ENCODE assay signal across 21 cellular contexts in the genomic region with DNA sequence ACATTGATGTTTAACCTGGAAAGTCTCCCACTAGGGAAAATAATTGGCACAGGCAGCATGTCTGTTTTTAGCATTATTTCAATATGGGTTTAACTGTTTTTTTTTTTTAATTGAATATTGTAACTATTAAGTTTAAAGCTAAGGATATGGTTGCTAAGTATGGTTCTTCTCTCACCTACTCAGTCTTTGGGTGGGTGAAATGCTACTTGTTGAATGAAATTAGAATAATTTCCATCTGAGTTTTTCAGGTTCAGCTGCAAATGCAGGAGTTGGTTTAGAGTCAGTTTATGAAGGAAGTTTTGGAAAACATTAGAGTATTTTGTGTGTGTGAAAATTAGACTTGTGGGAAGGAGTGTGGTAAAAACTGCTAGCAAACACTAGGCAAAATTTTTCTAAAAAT.
DNase-seq lines count a peak whose midpoint lies in the region; TF ChIP-seq lines count a peak whose summit lies in the region.
"Had no signal": no experiment of that assay in that cellular context is flagged by ENCODE, and none has a peak within 500 bp of the region (broad histone marks: within the 10 kb centered on the region; RNA-seq: fewer than 3 reads in every experiment).

No MANE protein-coding gene starts in this region.

- peaks cover 12% of the 10 kb centered on the region for H3K36me3 ChIP-seq in KOPT-K1 (ENCODE audit: insufficient read depth, low read length)

- peaks cover 90% of the 10 kb centered on the region for H3K4me1 Mint-ChIP-seq in activated naive CD4-positive, alpha-beta T cell treated with anti-CD3 and anti-CD28 coated beads, Interleukin-2, amount 10 ng/mL, durations not matched to agents 7 days and 5 days
- H3K4me1 Mint-ChIP-seq in activated T-helper 1 cell treated with anti-CD3 and anti-CD28 coated beads, Interleukin-12 subunit alpha, Interleukin-12 subunit beta, Interleukin-2, Interleukin-4 antibody, amounts not matched to agents 30 ng/mL and 10 ng/mL and 1 ng/mL, durations not matched to agents 14 hours and 24 hours and 36 hours (ENCODE audit: low read depth), result peaks cover 78% of the 10 kb centered on the region
- no peaks in the 10 kb centered on the region for H3K4me1 Mint-ChIP-seq in MCF 10A (ENCODE audit: insufficient read depth, unreplicated experiment)

- CTCF ChIA-PET in activated naive CD4-positive, alpha-beta T cell treated with anti-CD3 and anti-CD28 coated beads, Interleukin-2, amount 10 ng/mL, durations not matched to agents 7 days and 5 days (lab: Charles Lee), result interaction anchor here (0.6 kb wide), 1 partner anchor 34 kb away, joined by 3 read pairs; no protein-coding TSS in a partner anchor
- CTCF ChIA-PET in MCF 10A (lab: Yijun Ruan, JAX), result interaction anchor here (0.7 kb wide), 2 partner anchors 78 to 1156 kb away, joined by 4 to 5 read pairs; no protein-coding TSS in a partner anchor

- no peaks in the 10 kb centered on the region for H3K27me3 Mint-ChIP-seq in activated naive CD4-positive, alpha-beta T cell treated with anti-CD3 and anti-CD28 coated beads, Interleukin-2, amount 10 ng/mL, durations not matched to agents 7 days and 5 days
- H3K27me3 Mint-ChIP-seq in activated T-helper 1 cell treated with anti-CD3 and anti-CD28 coated beads, Interleukin-12 subunit alpha, Interleukin-12 subunit beta, Interleukin-2, Interleukin-4 antibody, amounts not matched to agents 30 ng/mL and 10 ng/mL and 1 ng/mL, durations not matched to agents 14 hours and 24 hours and 36 hours (ENCODE audit: insufficient read depth), result no peaks in the 10 kb centered on the region
- no peaks in the 10 kb centered on the region for H3K27me3 Mint-ChIP-seq in MCF 10A (ENCODE audit: insufficient read depth, unreplicated experiment)

- H3K9me3 ChIP-seq in KOPT-K1 (ENCODE audit: insufficient read depth, low read length, poor library complexity, severe bottlenecking), result no peaks in the 10 kb centered on the region
- H3K9me3 ChIP-seq: A549 had no signal

- no peak overlapping the region for H3K4me3 Mint-ChIP-seq in activated naive CD4-positive, alpha-beta T cell treated with anti-CD3 and anti-CD28 coated beads, Interleukin-2, amount 10 ng/mL, durations not matched to agents 7 days and 5 days
- no peak overlapping the region for H3K4me3 Mint-ChIP-seq in activated T-helper 1 cell treated with anti-CD3 and anti-CD28 coated beads, Interleukin-12 subunit alpha, Interleukin-12 subunit beta, Interleukin-2, Interleukin-4 antibody, amounts not matched to agents 30 ng/mL and 10 ng/mL and 1 ng/mL, durations not matched to agents 14 hours and 24 hours and 36 hours
- no peak overlapping the region for H3K4me3 Mint-ChIP-seq in MCF 10A (ENCODE audit: unreplicated experiment)
- H3K4me3 Mint-ChIP-seq: H9 had no signal

- TF ChIP-seq CTCF in MCF 10A (IDR thresholded peaks at IDR 0.05; ENCODE audit: unreplicated experiment), result no peak

- peak overlapping the region; percentile 37 for H3K27ac ChIP-seq in KOPT-K1 (ENCODE audit: low read depth, low read length, poor library complexity, severe bottlenecking)
- H3K27ac ChIP-seq: A549, BLaER1, PC-9, RWPE1 had no signal

- peaks cover 10% of the 10 kb centered on the region for H3K9me3 Mint-ChIP-seq in activated naive CD4-positive, alpha-beta T cell treated with anti-CD3 and anti-CD28 coated beads, Interleukin-2, amount 10 ng/mL, durations not matched to agents 7 days and 5 days
- peaks cover 12% of the 10 kb centered on the region for H3K9me3 Mint-ChIP-seq in activated T-helper 1 cell treated with anti-CD3 and anti-CD28 coated beads, Interleukin-12 subunit alpha, Interleukin-12 subunit beta, Interleukin-2, Interleukin-4 antibody, amounts not matched to agents 30 ng/mL and 10 ng/mL and 1 ng/mL, durations not matched to agents 14 hours and 24 hours and 36 hours
- no peaks in the 10 kb centered on the region for H3K9me3 Mint-ChIP-seq in MCF 10A (ENCODE audit: unreplicated experiment)
- H3K9me3 Mint-ChIP-seq: H9 had no signal

- DNase-seq in activated naive CD4-positive, alpha-beta T cell treated with anti-CD3 and anti-CD28 coated beads, Interleukin-2, amount 10 ng/mL, durations not matched to agents 7 days and 5 days, result no peak
- no peak for DNase-seq in activated naive CD4-positive, alpha-beta T cell treated with Interleukin-2 at 50 U/mL for 16 hours
- DNase-seq in activated T-helper 1 cell treated with anti-CD3 and anti-CD28 coated beads, Interleukin-12 subunit alpha, Interleukin-12 subunit beta, Interleukin-2, Interleukin-4 antibody, amounts not matched to agents 30 ng/mL and 10 ng/mL and 1 ng/mL, durations not matched to agents 14 hours and 24 hours and 36 hours (ENCODE audit: low spot score), result no peak
- DNase-seq in MCF 10A (ENCODE audit: unreplicated experiment) (no peak), GF-D8 (lab: John Stamatoyannopoulos, UW) (no peak), AG08396 (ENCODE audit: low spot score) (no peak)
- DNase-seq: DMS79 treated with DMSO at 0.1 percent for 48 hours, H9, IMR-90, Karpas-422, MM.1S, NCI-H1092, NCI-H1436 treated with DMSO at 0.1 percent for 48 hours, NCI-H2029, NCI-H345, NCI-H524 treated with DMSO at 0.1 percent for 48 hours, PC-9 had no signal

- BruUV-seq in MCF 10A (replicated peaks; lab: Mats Ljungman, UMichigan), result no TSS peak

- H3K36me3 Mint-ChIP-seq in activated naive CD4-positive, alpha-beta T cell treated with anti-CD3 and anti-CD28 coated beads, Interleukin-2, amount 10 ng/mL, durations not matched to agents 7 days and 5 days, result peaks cover 54% of the 10 kb centered on the region
- peaks cover 34% of the 10 kb centered on the region for H3K36me3 Mint-ChIP-seq in activated T-helper 1 cell treated with anti-CD3 and anti-CD28 coated beads, Interleukin-12 subunit alpha, Interleukin-12 subunit beta, Interleukin-2, Interleukin-4 antibody, amounts not matched to agents 30 ng/mL and 10 ng/mL and 1 ng/mL, durations not matched to agents 14 hours and 24 hours and 36 hours (ENCODE audit: low read depth)
- H3K36me3 Mint-ChIP-seq in MCF 10A (ENCODE audit: insufficient read depth, unreplicated experiment), result peaks cover 6% of the 10 kb centered on the region

- intact Hi-C loops in activated T-helper 1 cell treated with anti-CD3 and anti-CD28 coated beads, Interleukin-12 subunit alpha, Interleukin-12 subunit beta, Interleukin-2, Interleukin-4 antibody, amounts not matched to agents 30 ng/mL and 10 ng/mL and 1 ng/mL, durations not matched to agents 14 hours and 24 hours and 36 hours (cut with micrococcal nuclease), result loop anchor here (5.0 kb wide), 1 partner anchor 236 kb away; no protein-coding TSS in a partner anchor
- intact Hi-C loops in MCF 10A (cut with micrococcal nuclease), result no loop called here

- peak overlapping the region; percentile 34 for H3K27ac Mint-ChIP-seq in activated naive CD4-positive, alpha-beta T cell treated with anti-CD3 and anti-CD28 coated beads, Interleukin-2, amount 10 ng/mL, durations not matched to agents 7 days and 5 days
- peak overlapping the region; percentile 33 for H3K27ac Mint-ChIP-seq in activated T-helper 1 cell treated with anti-CD3 and anti-CD28 coated beads, Interleukin-12 subunit alpha, Interleukin-12 subunit beta, Interleukin-2, Interleukin-4 antibody, amounts not matched to agents 30 ng/mL and 10 ng/mL and 1 ng/mL, durations not matched to agents 14 hours and 24 hours and 36 hours
- H3K27ac Mint-ChIP-seq in MCF 10A (ENCODE audit: low read depth, unreplicated experiment), result no peak overlapping the region
- H3K27ac Mint-ChIP-seq: H9 had no signal

- POLR2A ChIA-PET in MCF 10A (lab: Yijun Ruan, JAX), result no interaction called here
